Comparison of ENCODE assay signal across 13 cellular contexts in the genomic region with DNA sequence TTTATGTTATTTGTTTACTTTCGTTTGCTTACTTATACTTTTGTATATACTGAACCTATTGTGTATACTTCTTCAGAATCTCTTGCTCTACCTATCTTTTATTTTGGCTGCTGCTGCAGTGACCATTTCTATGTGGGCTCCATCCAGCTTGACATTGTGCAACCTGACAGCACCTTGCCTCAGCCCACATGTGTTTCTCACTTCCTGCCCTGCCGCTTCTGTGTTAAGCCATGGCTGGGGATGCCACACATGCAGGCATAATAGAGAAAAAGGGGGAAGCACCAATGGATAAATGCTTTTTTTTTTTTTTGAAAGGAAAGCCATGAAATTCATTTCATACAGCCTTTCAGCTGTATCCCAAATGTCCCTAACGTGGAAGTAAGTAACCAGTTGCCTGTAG.
DNase-seq lines count a peak whose midpoint lies in the region; ATAC-seq lines count a peak whose summit lies in the region.
"Had no signal": no experiment of that assay in that cellular context is flagged by ENCODE, and none has a peak within 500 bp of the region (broad histone marks: within the 10 kb centered on the region; RNA-seq: fewer than 3 reads in every experiment).

No MANE protein-coding gene starts in this region.

- peak overlapping the region in 1 of 2 donors; percentile 68 for H3K27ac Mint-ChIP-seq in stimulated activated naive CD8-positive, alpha-beta T cell treated with anti-CD3 and anti-CD28 coated beads, Interleukin-15, amount 100 ng/mL, for 72 hours
- H3K27ac Mint-ChIP-seq: natural killer cell treated with Interleukin-12 subunit alpha and Interleukin-12 subunit beta and Interleukin-15 and Interleukin-18, amount 100 ng/mL, for 72 hours had no signal

- peak in 1 of 2 donors; percentile 21 for DNase-seq in stimulated activated naive CD8-positive, alpha-beta T cell treated with anti-CD3 and anti-CD28 coated beads, Interleukin-15, amount 100 ng/mL, for 72 hours
- DNase-seq in stimulated activated naive CD8-positive, alpha-beta T cell treated with anti-CD3 and anti-CD28 coated beads, Interleukin-15, Interleukin-2, amounts not matched to agents 100 U/mL and 50 U/mL, for 24 hours: no peak
- DNase-seq in SW 1271 (lab: John Stamatoyannopoulos, UW) (no peak), A172 (ENCODE audit: low spot score) (no peak), ecto neural progenitor cell (ENCODE audit: low spot score) (no peak)
- DNase-seq in activated CD4-positive, CD25-positive, alpha-beta regulatory T cell treated with anti-CD3 and anti-CD28 coated beads, Interleukin-2, amount 50 U/mL, for 72 hours: no peak
- DNase-seq: DMS53, kidney, NCI-H2227 treated with DMSO at 0.1 percent for 48 hours, spleen had no signal

- H3K27me3 Mint-ChIP-seq in stimulated activated naive CD8-positive, alpha-beta T cell treated with anti-CD3 and anti-CD28 coated beads, Interleukin-15, amount 100 ng/mL, for 72 hours: no peaks in the 10 kb centered on the region

- H3K4me1 Mint-ChIP-seq in stimulated activated naive CD8-positive, alpha-beta T cell treated with anti-CD3 and anti-CD28 coated beads, Interleukin-15, amount 100 ng/mL, for 72 hours: peaks cover 7% of the 10 kb centered on the region

- H3K4me3 Mint-ChIP-seq in stimulated activated naive CD8-positive, alpha-beta T cell treated with anti-CD3 and anti-CD28 coated beads, Interleukin-15, amount 100 ng/mL, for 72 hours: no peak overlapping the region
- H3K4me3 Mint-ChIP-seq: natural killer cell treated with Interleukin-12 subunit alpha and Interleukin-12 subunit beta and Interleukin-15 and Interleukin-18, amount 100 ng/mL, for 72 hours had no signal

- peak; percentile 75 for ATAC-seq in stimulated activated naive CD8-positive, alpha-beta T cell treated with anti-CD3 and anti-CD28 coated beads, Interleukin-15, amount 100 ng/mL, for 72 hours
- ATAC-seq in stimulated activated naive CD8-positive, alpha-beta T cell treated with anti-CD3 and anti-CD28 coated beads, Interleukin-15, Interleukin-2, amounts not matched to agents 100 U/mL and 50 U/mL, for 24 hours: no peak
- peak; percentile 92 for ATAC-seq in HG02623 (IDR thresholded peaks at IDR 0.05; ENCODE audit: unreplicated experiment)
- peak; percentile 76 for ATAC-seq in HG03565 (IDR thresholded peaks at IDR 0.05; ENCODE audit: unreplicated experiment)
- ATAC-seq: natural killer cell treated with Interleukin-12 subunit alpha and Interleukin-12 subunit beta and Interleukin-15 and Interleukin-18, amount 100 ng/mL, for 72 hours had no signal

- H3K9me3 Mint-ChIP-seq in stimulated activated naive CD8-positive, alpha-beta T cell treated with anti-CD3 and anti-CD28 coated beads, Interleukin-15, amount 100 ng/mL, for 72 hours: peaks cover 0 to 4% of the 10 kb centered on the region in 2 donors
- H3K9me3 Mint-ChIP-seq: natural killer cell treated with Interleukin-12 subunit alpha and Interleukin-12 subunit beta and Interleukin-15 and Interleukin-18, amount 100 ng/mL, for 72 hours had no signal
